Comparison of ENCODE assay signal across 8 cellular contexts in the genomic region with DNA sequence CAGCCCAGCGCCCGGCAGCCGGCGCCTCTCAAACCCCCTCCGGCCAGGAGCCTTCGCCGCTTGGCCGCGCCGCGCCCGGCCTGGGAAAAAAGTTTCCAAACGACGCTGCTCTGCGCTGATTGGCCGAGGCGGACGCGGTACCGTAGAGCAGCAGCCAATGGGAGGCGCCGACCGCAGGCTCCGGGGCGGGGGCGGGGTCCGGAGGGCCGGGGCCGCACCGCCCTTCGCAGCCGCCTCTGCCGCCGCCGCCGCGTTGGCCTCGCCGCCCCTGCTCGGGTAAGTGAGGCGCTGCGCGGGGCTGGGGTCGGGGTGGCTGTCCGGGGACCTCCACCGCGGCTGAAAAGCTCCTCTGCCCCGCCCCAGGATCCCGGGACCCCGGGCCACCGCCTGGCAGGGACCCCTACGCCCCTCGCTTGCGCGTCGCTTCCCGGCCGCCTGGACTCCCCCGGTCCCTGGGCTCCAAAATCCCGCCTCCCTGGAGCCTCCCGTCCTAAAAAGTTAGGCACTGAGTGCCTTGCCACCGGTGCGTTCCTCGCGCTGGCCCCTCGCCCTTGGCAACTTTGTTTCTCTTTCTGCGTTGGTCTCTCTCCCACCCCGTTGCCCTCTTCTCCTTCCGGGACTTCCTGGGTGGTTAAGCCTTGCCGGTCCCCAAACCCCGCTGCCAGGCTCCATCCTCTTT. TPM values are rescaled to one million over a fixed set of nuclear protein-coding genes. Genes with fewer than 3 reads are reported as not detected.
DNase-seq lines count a peak whose midpoint lies in the region; ATAC-seq, FAIRE-seq and TF ChIP-seq lines count a peak whose summit lies in the region.

A gene with protein sequence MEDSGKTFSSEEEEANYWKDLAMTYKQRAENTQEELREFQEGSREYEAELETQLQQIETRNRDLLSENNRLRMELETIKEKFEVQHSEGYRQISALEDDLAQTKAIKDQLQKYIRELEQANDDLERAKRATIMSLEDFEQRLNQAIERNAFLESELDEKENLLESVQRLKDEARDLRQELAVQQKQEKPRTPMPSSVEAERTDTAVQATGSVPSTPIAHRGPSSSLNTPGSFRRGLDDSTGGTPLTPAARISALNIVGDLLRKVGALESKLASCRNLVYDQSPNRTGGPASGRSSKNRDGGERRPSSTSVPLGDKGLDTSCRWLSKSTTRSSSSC (plus strand): TSS at position 227 of the 679 bp plus-strand sequence. CDS start 14,534 bp downstream, outside the sequence.

- DNase-seq in A549 (ENCODE audit: low read depth in 1 of 2, low spot score in 1 of 2) (peak; percentile 87 to 90), NCI-H2196 (lab: John Stamatoyannopoulos, UW; ENCODE audit: unreplicated experiment) (peak; percentile 92), WERI-Rb-1 (peak; percentile 92), breast epithelium (ENCODE audit: low spot score in 2 of 2) (peak; percentile 88 to 94), iPS-NIHi11 (ENCODE audit: low spot score) (peak; percentile 99)

- H3K27ac ChIP-seq in A549 (peak within 1 kb of the TSS; percentile 81 to 97), WERI-Rb-1 (peak within 1 kb of the TSS; percentile 72), breast epithelium (peak within 1 kb of the TSS; percentile 92 to 96), skin epidermis (peak within 1 kb of the TSS; percentile 46 to 99 (median 94))

- POLR2A ChIA-PET in A549 (lab: Yijun Ruan, JAX): interaction anchor here (1.2 kb wide), 1 partner anchor 7 kb away, joined by 6 read pairs; a partner anchor contains a TSS

- no peak for TF ChIP-seq EP300 in A549 (IDR thresholded peaks at IDR 0.05)

- FAIRE-seq in A549 (lab: Jason Lieb, UNC): no peak

- peaks cover 28% of the 10 kb centered on the region for H3K4me1 ChIP-seq in A549
- H3K4me1 ChIP-seq in breast epithelium: peaks cover 0 to 3% of the 10 kb centered on the region in 2 donors

- H3K36me3 ChIP-seq in WERI-Rb-1 (peaks cover 12% of the 10 kb centered on the region), breast epithelium (no peaks in the 10 kb centered on the region)

- ATAC-seq in A549 (peak; percentile 98 to 99), GM18520 (IDR thresholded peaks at IDR 0.05; ENCODE audit: unreplicated experiment) (peak; percentile 84), HG03045 (IDR thresholded peaks at IDR 0.05; ENCODE audit: unreplicated experiment) (peak; percentile 85)

- intact Hi-C loops in breast epithelium (cut with DNase I; ENCODE audit: low total_unique reads): no loop called here

- CTCF ChIA-PET in A549 (lab: Yijun Ruan, JAX): interaction anchor here (1.5 kb wide), 1 partner anchor 10 kb away, joined by 4 read pairs; no protein-coding TSS in a partner anchor

- TF ChIP-seq RAD21 in A549 (conservative IDR thresholded peaks at IDR 0.05 in 1 of 2, IDR thresholded peaks at IDR 0.05 in 1 of 2): no peak; a peak in 1 of 5 replicates

- TF ChIP-seq POLR2A in A549 (IDR thresholded peaks at IDR 0.05; ENCODE audit: low read length): peak; percentile 32
- peak; percentile 25 for TF ChIP-seq POLR2A in breast epithelium (IDR thresholded peaks at IDR 0.05)

- H3K27me3 ChIP-seq in WERI-Rb-1 (ENCODE audit: insufficient read depth, low read depth, severe bottlenecking) (no peaks in the 10 kb centered on the region), breast epithelium (no peaks in the 10 kb centered on the region)

- H3K9me3 ChIP-seq in A549: no peaks in the 10 kb centered on the region
- H3K9me3 ChIP-seq in WERI-Rb-1 (ENCODE audit: severe bottlenecking): no peaks in the 10 kb centered on the region
- H3K9me3 ChIP-seq in breast epithelium: no peaks in the 10 kb centered on the region

- TF ChIP-seq CTCF in A549 (IDR thresholded peaks at IDR 0.05) (no peak), WERI-Rb-1 (IDR thresholded peaks at IDR 0.05; ENCODE audit: low read depth, low read length) (no peak), breast epithelium (IDR thresholded peaks at IDR 0.05) (peak in 1 of 3 donors; percentile 7)

- H3K4me3 ChIP-seq in A549: peak within 1 kb of the TSS; percentile 66
- peak within 1 kb of the TSS; percentile 87 for H3K4me3 ChIP-seq in WERI-Rb-1 (ENCODE audit: low read depth, low read length)
- peak within 1 kb of the TSS; percentile 73 to 94 (median 80) for H3K4me3 ChIP-seq in breast epithelium
- peak within 1 kb of the TSS; percentile 63 to 96 (median 91) for H3K4me3 ChIP-seq in skin epidermis

- under 1% methylated on average over 34 of the region's 71 CpGs for WGBS in A549 (ENCODE audit: missing lambda C conversion rate)

- H3K4me2 ChIP-seq in A549: peak within 1 kb of the TSS; percentile 93

TF ChIP-seq in A549, 52 proteins besides CTCF, POLR2A, EP300 and RAD21:
- TF ChIP-seq ZC3H11A (IDR thresholded peaks at IDR 0.05) (no peak), POLR2AphosphoS2 (conservative IDR thresholded peaks at IDR 0.05; ENCODE audit: low read length) (no peak), JUN (IDR thresholded peaks at IDR 0.05) (peak in 1 of 2 experiments; percentile 75; a peak in 2 of 5 replicates), PHF8 (IDR thresholded peaks at IDR 0.05; ENCODE audit: borderline replicate concordance, low read depth) (peak; percentile 62; the same call in 1 of the 2 replicates), TP53 (CRISPR knock-in tag; IDR thresholded peaks at IDR 0.05) (0 out of 2 replicates have a peak, but pooled peaks have one; percentile 35)
- TF ChIP-seq, protein P1, sequence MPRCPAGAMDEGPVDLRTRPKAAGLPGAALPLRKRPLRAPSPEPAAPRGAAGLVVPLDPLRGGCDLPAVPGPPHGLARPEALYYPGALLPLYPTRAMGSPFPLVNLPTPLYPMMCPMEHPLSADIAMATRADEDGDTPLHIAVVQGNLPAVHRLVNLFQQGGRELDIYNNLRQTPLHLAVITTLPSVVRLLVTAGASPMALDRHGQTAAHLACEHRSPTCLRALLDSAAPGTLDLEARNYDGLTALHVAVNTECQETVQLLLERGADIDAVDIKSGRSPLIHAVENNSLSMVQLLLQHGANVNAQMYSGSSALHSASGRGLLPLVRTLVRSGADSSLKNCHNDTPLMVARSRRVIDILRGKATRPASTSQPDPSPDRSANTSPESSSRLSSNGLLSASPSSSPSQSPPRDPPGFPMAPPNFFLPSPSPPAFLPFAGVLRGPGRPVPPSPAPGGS (IDR thresholded peaks at IDR 0.05): no peak
- TF ChIP-seq, protein P2, sequence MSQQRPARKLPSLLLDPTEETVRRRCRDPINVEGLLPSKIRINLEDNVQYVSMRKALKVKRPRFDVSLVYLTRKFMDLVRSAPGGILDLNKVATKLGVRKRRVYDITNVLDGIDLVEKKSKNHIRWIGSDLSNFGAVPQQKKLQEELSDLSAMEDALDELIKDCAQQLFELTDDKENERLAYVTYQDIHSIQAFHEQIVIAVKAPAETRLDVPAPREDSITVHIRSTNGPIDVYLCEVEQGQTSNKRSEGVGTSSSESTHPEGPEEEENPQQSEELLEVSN (IDR thresholded peaks at IDR 0.05; ENCODE audit: borderline replicate concordance, low read depth): peak; percentile 92
- TF ChIP-seq, protein P3, sequence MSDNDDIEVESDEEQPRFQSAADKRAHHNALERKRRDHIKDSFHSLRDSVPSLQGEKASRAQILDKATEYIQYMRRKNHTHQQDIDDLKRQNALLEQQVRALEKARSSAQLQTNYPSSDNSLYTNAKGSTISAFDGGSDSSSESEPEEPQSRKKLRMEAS (IDR thresholded peaks at IDR 0.05): peak; percentile 84
- TF ChIP-seq, protein P4, sequence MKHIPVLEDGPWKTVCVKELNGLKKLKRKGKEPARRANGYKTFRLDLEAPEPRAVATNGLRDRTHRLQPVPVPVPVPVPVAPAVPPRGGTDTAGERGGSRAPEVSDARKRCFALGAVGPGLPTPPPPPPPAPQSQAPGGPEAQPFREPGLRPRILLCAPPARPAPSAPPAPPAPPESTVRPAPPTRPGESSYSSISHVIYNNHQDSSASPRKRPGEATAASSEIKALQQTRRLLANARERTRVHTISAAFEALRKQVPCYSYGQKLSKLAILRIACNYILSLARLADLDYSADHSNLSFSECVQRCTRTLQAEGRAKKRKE (CRISPR knock-in tag; IDR thresholded peaks at IDR 0.05; ENCODE audit: low read depth): no peak

RNA-seq across cellular contexts. Expression of the gene that starts here (rescaled TPM):
- polyA plus RNA-seq in A549 (2011; rRNA removed) (26.8 and 30.6 TPM in 2 replicates), A549 (2017; fragmentation: RNase III; extraction: RNeasy Plus Mini Kit Qiagen cat#74134 plus additional on column Dnase treatment) (25.8 to 27.6 TPM (median 26.4 TPM) in 3 replicates)
- polyA plus RNA-seq in A549 (2012; cell fraction: cytosol; rRNA removed): 23.0 and 23.7 TPM in 2 replicates
- polyA plus RNA-seq in A549 (2012; cell fraction: nucleus; rRNA removed): 15.9 and 20.4 TPM in 2 replicates
- 23.2 and 31.4 TPM in 2 replicates for polyA minus RNA-seq in A549 (2011; rRNA and poly(A)+ RNA removed)
- 10 to 100 TPM; 19.0 to 34.7 (median 34.1) TPM for total RNA-seq in breast epithelium

Comparison
In these comparisons a context has a peak if more than half of its experiments do, and no peak if none do; other contexts are left out.
1. Peak in every context shown above with its lines: DNase-seq, ATAC-seq, H3K4me3 ChIP-seq and H3K27ac ChIP-seq.